In genomic region chr14:74838141-74838540, GRCh38 we compare ENCODE assay signal across 11 cellular contexts. TPM values are rescaled to one million over a fixed set of nuclear protein-coding genes. Genes with fewer than 3 reads are reported as not detected.
A peak's percentile ranks its signal among the peaks of the same experiment; 100 is the strongest.
DNase-seq lines count a peak whose midpoint lies in the region; ATAC-seq and TF ChIP-seq lines count a peak whose summit lies in the region.
"Had no signal": no experiment of that assay in that cellular context is flagged by ENCODE, and none has a peak within 500 bp of the region (broad histone marks: within the 10 kb centered on the region; RNA-seq: fewer than 3 reads in every experiment).

No MANE protein-coding gene starts in this region.

- H3K27me3 Mint-ChIP-seq in activated naive CD4-positive, alpha-beta T cell treated with anti-CD3 and anti-CD28 coated beads, Interleukin-2, amount 50 U/mL, for 24 hours: no peaks in the 10 kb centered on the region
- H3K27me3 Mint-ChIP-seq in activated CD4-positive, alpha-beta memory T cell treated with anti-CD3 and anti-CD28 coated beads, Interleukin-2, amount 10 ng/mL, durations not matched to agents 7 days and 5 days: no peaks in the 10 kb centered on the region

- H3K4me1 Mint-ChIP-seq in activated naive CD4-positive, alpha-beta T cell treated with anti-CD3 and anti-CD28 coated beads, Interleukin-2, amount 50 U/mL, for 24 hours: peaks cover 85% of the 10 kb centered on the region
- peaks cover 68% of the 10 kb centered on the region for H3K4me1 Mint-ChIP-seq in activated CD4-positive, alpha-beta memory T cell treated with anti-CD3 and anti-CD28 coated beads, Interleukin-2, amount 10 ng/mL, durations not matched to agents 7 days and 5 days

- in situ Hi-C loops in transverse colon (cut with MboI; ENCODE audit: low pct_ligation_motif_present in 1 of 4, low pct_unique_long_range_greater_than_20kb in 1 of 4, low sequenced_read_pairs in 3 of 4): no loop called here

- H3K27ac Mint-ChIP-seq in activated naive CD4-positive, alpha-beta T cell treated with anti-CD3 and anti-CD28 coated beads, Interleukin-2, amount 50 U/mL, for 24 hours: peak overlapping the region; percentile 92
- H3K27ac Mint-ChIP-seq in activated CD4-positive, alpha-beta memory T cell treated with anti-CD3 and anti-CD28 coated beads, Interleukin-2, amount 10 ng/mL, durations not matched to agents 7 days and 5 days: peak overlapping the region; percentile 90

- H3K9me3 Mint-ChIP-seq in activated naive CD4-positive, alpha-beta T cell treated with anti-CD3 and anti-CD28 coated beads, Interleukin-2, amount 50 U/mL, for 24 hours: no peaks in the 10 kb centered on the region
- no peaks in the 10 kb centered on the region for H3K9me3 Mint-ChIP-seq in activated CD4-positive, alpha-beta memory T cell treated with anti-CD3 and anti-CD28 coated beads, Interleukin-2, amount 10 ng/mL, durations not matched to agents 7 days and 5 days

- intact Hi-C loops in right lobe of liver (cut with DNase I) (no loop called here), transverse colon (cut with DNase I; ENCODE audit: low total_unique reads) (no loop called here), prostate gland (cut with DNase I) (no loop called here)

- H3K4me1 ChIP-seq in right lobe of liver (no peaks in the 10 kb centered on the region), transverse colon (peaks cover 0 to 16% (median 0%) of the 10 kb centered on the region in 4 donors), prostate gland (replicated peaks) (peaks cover 4% of the 10 kb centered on the region)

- H3K9me3 ChIP-seq in right lobe of liver (no peaks in the 10 kb centered on the region), transverse colon (no peaks in the 10 kb centered on the region), prostate gland (no peaks in the 10 kb centered on the region)

- H3K27ac ChIP-seq in right lobe of liver (peak overlapping the region in 2 of 3 donors; percentile 10 to 14), transverse colon (peak overlapping the region; percentile 9 to 71 (median 26)), prostate gland (no peak overlapping the region)

- TF ChIP-seq CTCF in right lobe of liver (IDR thresholded peaks at IDR 0.05) (no peak), transverse colon (IDR thresholded peaks at IDR 0.05) (no peak), prostate gland (IDR thresholded peaks at IDR 0.05) (no peak)

- no peak for TF ChIP-seq POLR2A in right lobe of liver (IDR thresholded peaks at IDR 0.05)
- TF ChIP-seq POLR2A in transverse colon (IDR thresholded peaks at IDR 0.05): no peak
- no peak for TF ChIP-seq POLR2A in prostate gland (IDR thresholded peaks at IDR 0.05)

- peak overlapping the region; percentile 82 for H3K4me3 Mint-ChIP-seq in activated naive CD4-positive, alpha-beta T cell treated with anti-CD3 and anti-CD28 coated beads, Interleukin-2, amount 50 U/mL, for 24 hours
- H3K4me3 Mint-ChIP-seq in activated CD4-positive, alpha-beta memory T cell treated with anti-CD3 and anti-CD28 coated beads, Interleukin-2, amount 10 ng/mL, durations not matched to agents 7 days and 5 days: peak overlapping the region; percentile 70

- CTCF ChIA-PET in activated CD4-positive, alpha-beta memory T cell treated with anti-CD3 and anti-CD28 coated beads, Interleukin-2, amount 10 ng/mL, durations not matched to agents 7 days and 5 days (lab: Charles Lee): interaction anchor here (0.6 to 1.6 kb wide), 3 partner anchors 23 to 226 kb away, joined by 4 to 5 read pairs (median 5); partner anchors contain the start of gene LTBP2

- POLR2A ChIA-PET in activated CD4-positive, alpha-beta memory T cell treated with anti-CD3 and anti-CD28 coated beads, Interleukin-2, amount 10 ng/mL, durations not matched to agents 7 days and 5 days (lab: Charles Lee): interaction anchor here (1.0 to 1.9 kb wide), 3 partner anchors 44 to 74 kb away, joined by 3 to 6 read pairs (median 4); partner anchors contain the start of gene YLPM1

- DNase-seq in activated naive CD4-positive, alpha-beta T cell treated with Interleukin-2 at 50 U/mL for 16 hours: no peak
- DNase-seq in activated CD4-positive, alpha-beta memory T cell treated with anti-CD3 and anti-CD28 coated beads, Interleukin-2, amount 10 ng/mL, durations not matched to agents 7 days and 5 days: no peak
- no peak for DNase-seq in right lobe of liver
- DNase-seq in transverse colon: no peak
- no peak for DNase-seq in prostate gland (ENCODE audit: low spot score)
- DNase-seq in NK-92 treated with Interleukin-12 subunit alpha and Interleukin-12 subunit beta, amount 100 ng/mL, for 24 hours (lab: John Stamatoyannopoulos, UW): no peak
- DNase-seq: amniotic stem cell, NCI-H1930 had no signal

- no peak overlapping the region for H3K4me3 ChIP-seq in right lobe of liver
- H3K4me3 ChIP-seq in transverse colon: no peak overlapping the region
- no peak overlapping the region for H3K4me3 ChIP-seq in prostate gland
- H3K4me3 ChIP-seq: smooth muscle cell had no signal

- H3K36me3 ChIP-seq in right lobe of liver (peaks cover 0 to 5% (median 0%) of the 10 kb centered on the region in 4 donors), transverse colon (no peaks in the 10 kb centered on the region), prostate gland (no peaks in the 10 kb centered on the region)

- 58% methylated on average over 2 of the region's 2 CpGs for WGBS in right lobe of liver (ENCODE audit: insufficient coverage, low coverage, low lambda C conversion rate, missing lambda C conversion rate)
- WGBS in transverse colon (ENCODE audit: low coverage in 1 of 2), 2 donors: 46 to 51% methylated on average over 2 of the region's 2 CpGs
- WGBS in prostate gland: 42% methylated on average over 2 of the region's 2 CpGs

- ATAC-seq in right lobe of liver: peak in 2 of 4 donors; percentile 39 to 53
- ATAC-seq in GM18520 (IDR thresholded peaks at IDR 0.05; ENCODE audit: unreplicated experiment): no peak

- no peak for TF ChIP-seq EP300 in transverse colon (IDR thresholded peaks at IDR 0.05; ENCODE audit: low read depth)

- no peaks in the 10 kb centered on the region for H3K27me3 ChIP-seq in right lobe of liver
- no peaks in the 10 kb centered on the region for H3K27me3 ChIP-seq in transverse colon
- H3K27me3 ChIP-seq in prostate gland (replicated peaks; ENCODE audit: insufficient read depth): no peaks in the 10 kb centered on the region

- peaks cover 9% of the 10 kb centered on the region for H3K36me3 Mint-ChIP-seq in activated naive CD4-positive, alpha-beta T cell treated with anti-CD3 and anti-CD28 coated beads, Interleukin-2, amount 50 U/mL, for 24 hours
- peaks cover 15% of the 10 kb centered on the region for H3K36me3 Mint-ChIP-seq in activated CD4-positive, alpha-beta memory T cell treated with anti-CD3 and anti-CD28 coated beads, Interleukin-2, amount 10 ng/mL, durations not matched to agents 7 days and 5 days (ENCODE audit: low read depth)

RNA-seq across cellular contexts. Expression of gene PROX2, which starts 37.8 kb away (rescaled TPM):
- total RNA-seq in activated CD4-positive, alpha-beta memory T cell treated with anti-CD3 and anti-CD28 coated beads, Interleukin-2, amount 10 ng/mL, durations not matched to agents 7 days and 5 days: not detected
- not detected for total RNA-seq in right lobe of liver
- total RNA-seq in transverse colon: under 1 TPM in 1 of 4 donors, not detected in 3; 0.79 TPM
- total RNA-seq in prostate gland: not detected
- total RNA-seq: smooth muscle cell had no signal

RNA-seq across cellular contexts. Expression of gene DLST, which starts 43.6 kb away (rescaled TPM):
- total RNA-seq in activated CD4-positive, alpha-beta memory T cell treated with anti-CD3 and anti-CD28 coated beads, Interleukin-2, amount 10 ng/mL, durations not matched to agents 7 days and 5 days: 100 to 1,000 TPM; 106 to 108 TPM
- total RNA-seq in right lobe of liver: 100 to 1,000 TPM in 1 of 6 experiments, 10 to 100 TPM in 5; 63.8 to 112 (median 68.8) TPM
- total RNA-seq in transverse colon: 100 to 1,000 TPM in 3 of 4 donors, 10 to 100 TPM in 1; 65.1 to 135 (median 103) TPM
- total RNA-seq in prostate gland: 10 to 100 TPM; 44.9 to 93.0 TPM

Comparison
In these comparisons a context has a peak if more than half of its experiments do, and no peak if none do; other contexts are left out.
1. H3K27ac ChIP-seq: peak in right lobe of liver (2 of 3) and transverse colon (4 of 4); none in prostate gland (0 of 2).